Comparison of ENCODE assay signal across 8 cellular contexts in genomic region chr2:192195548-192196418, GRCh38. TPM values are rescaled to one million over a fixed set of nuclear protein-coding genes. Genes with fewer than 3 reads are reported as not detected.
DNase-seq lines count a peak whose midpoint lies in the region; ATAC-seq, FAIRE-seq and TF ChIP-seq lines count a peak whose summit lies in the region.

No MANE protein-coding gene starts in this region.

- H3K9ac ChIP-seq in GM12878 (ENCODE audit: control insufficient read depth, insufficient read depth, low read length), result no peak overlapping the region

- WGBS in GM12878 (ENCODE audit: insufficient coverage, insufficient replicate concordance, low lambda C conversion rate, missing lambda C conversion rate), result 15% methylated on average over 39 of the region's 44 CpGs
- WGBS in psoas muscle, 3 donors, result 1% methylated on average over 43 to 44 of the region's 44 CpGs

- TF ChIP-seq POLR2A in GM12878 (IDR thresholded peaks at IDR 0.05; ENCODE audit: low read depth, low read length), result no peak

- H3K4me3 ChIP-seq in AG04450 (ENCODE audit: low read depth, low read length) (peak overlapping the region; percentile 77), GM12878 (no peak overlapping the region), psoas muscle (peak overlapping the region; percentile 61)

- POLR2A ChIA-PET in AG04450 (lab: Yijun Ruan, JAX) (interaction anchor here (0.5 kb wide), 1 partner anchor 51 kb away, joined by 3 read pairs; no protein-coding TSS in a partner anchor), GM12878 (lab: Charles Lee) (no interaction called here)

- H3K9me3 ChIP-seq in AG04450 (ENCODE audit: control insufficient read depth, insufficient read depth, low read length) (no peaks in the 10 kb centered on the region), GM12878 (replicated peaks; ENCODE audit: control insufficient read depth, insufficient read depth, low read length) (no peaks in the 10 kb centered on the region), psoas muscle (no peaks in the 10 kb centered on the region)

- H3K36me3 ChIP-seq in GM12878 (ENCODE audit: control insufficient read depth in 2 of 2, insufficient read depth in 2 of 2, low read length in 1 of 2), result no peaks in the 10 kb centered on the region
- no peaks in the 10 kb centered on the region for H3K36me3 ChIP-seq in psoas muscle (ENCODE audit: insufficient read depth in 1 of 2, low read depth in 1 of 2)

- H3K27me3 ChIP-seq in AG04450 (ENCODE audit: control insufficient read depth, insufficient read depth, low read length) (peaks cover 3% of the 10 kb centered on the region), GM12878 (replicated peaks in 1 of 2; ENCODE audit: control insufficient read depth in 2 of 2, insufficient read depth in 2 of 2, low read length in 1 of 2) (peaks cover 21 to 22% of the 10 kb centered on the region in 2 experiments), psoas muscle (ENCODE audit: insufficient read depth in 3 of 3, low read length in 2 of 3) (peaks cover 0 to 75% (median 21%) of the 10 kb centered on the region in 3 donors)

- FAIRE-seq in GM12878 (lab: Jason Lieb, UNC), result no peak

- ATAC-seq in GM19035 (IDR thresholded peaks at IDR 0.05; ENCODE audit: unreplicated experiment) (peak; percentile 37), GM12878 (peak; percentile 21), psoas muscle (peak in 2 of 4 donors; percentile 14 to 32), GM18861 (IDR thresholded peaks at IDR 0.05; ENCODE audit: unreplicated experiment) (no peak)

- SMC1A ChIA-PET in GM12878 (lab: Charles Lee; ENCODE audit: uncharacterized antibody, unreplicated experiment), result no interaction called here

- no peak overlapping the region for H3K27ac ChIP-seq in AG04450 (ENCODE audit: low read depth, low read length)
- H3K27ac ChIP-seq in GM12878 (ENCODE audit: control insufficient read depth, insufficient read depth), result no peak overlapping the region
- no peak overlapping the region for H3K27ac ChIP-seq in psoas muscle

- RAD21 ChIA-PET in GM12878 (lab: Charles Lee; ENCODE audit: unreplicated experiment), result no interaction called here

- TF ChIP-seq RAD21 in GM12878 (IDR thresholded peaks at IDR 0.05; ENCODE audit: insufficient read depth, low read depth, low read length), result no peak

- no peaks in the 10 kb centered on the region for H3K79me2 ChIP-seq in GM12878 (ENCODE audit: control insufficient read depth, insufficient read depth, low read length)

- H3K4me1 ChIP-seq in GM12878 (ENCODE audit: control insufficient read depth, insufficient read depth, low read length) (no peaks in the 10 kb centered on the region), psoas muscle (no peaks in the 10 kb centered on the region)

- in situ Hi-C loops in GM12878 (cut with MboI), result no loop called here

- no peak overlapping the region; the same call in 1 of the 2 replicates for H2AFZ ChIP-seq in GM12878 (ENCODE audit: control insufficient read depth, low read depth, low read length)

- no peak for TF ChIP-seq EP300 in GM12878 (IDR thresholded peaks at IDR 0.05; ENCODE audit: borderline replicate concordance in 1 of 2, control insufficient read depth in 1 of 2, low read depth in 2 of 2, low read length in 2 of 2)

- BruUV-seq in GM12878 (replicated peaks; lab: Mats Ljungman, UMichigan), result no TSS peak

- peak overlapping the region; percentile 41 for H3K4me2 ChIP-seq in GM12878 (ENCODE audit: control insufficient read depth, insufficient read depth)

- CTCF ChIA-PET in AG04450 (lab: Charles Lee), result interaction anchor here (0.5 to 3.5 kb wide), 6 partner anchors 33 to 652 kb away, joined by 3 to 16 read pairs (median 6); no protein-coding TSS in a partner anchor
- CTCF ChIA-PET in GM12878 (lab: Yijun Ruan, JAX), result interaction anchor here (1.2 kb wide), 1 partner anchor 384 kb away, joined by 3 read pairs; no protein-coding TSS in a partner anchor

- DNase-seq in AG04450 (ENCODE audit: low read depth, low spot score) (no peak), LHCN-M2 (ENCODE audit: low read depth) (peak; percentile 45), GM12878 (ENCODE audit: low read depth, low spot score) (no peak), hippocampal formation (lab: John Stamatoyannopoulos, UW) (peak; percentile 57 to 65), psoas muscle (peak; percentile 13 to 44), SW480 (ENCODE audit: low spot score) (no peak)

- H4K20me1 ChIP-seq in GM12878 (ENCODE audit: control insufficient read depth, insufficient read depth), result no peaks in the 10 kb centered on the region

- intact Hi-C loops in GM12878 (cut with micrococcal nuclease; ENCODE audit: unreplicated experiment), result no loop called here
- intact Hi-C loops in psoas muscle (cut with DNase I), result no loop called here

- TF ChIP-seq CTCF in AG04450 (IDR thresholded peaks at IDR 0.05; ENCODE audit: low read depth, low read length) (no peak), GM12878 (IDR thresholded peaks at IDR 0.05 in 2 of 3, conservative IDR thresholded peaks at IDR 0.05 in 1 of 3; ENCODE audit: control insufficient read depth in 2 of 3, extremely low read depth in 1 of 3, insufficient read depth in 1 of 3, low read depth in 3 of 3, low read length in 3 of 3) (no peak), psoas muscle (IDR thresholded peaks at IDR 0.05) (no peak)

TF ChIP-seq in GM12878, 131 proteins besides CTCF, POLR2A, EP300 and RAD21:
- TF ChIP-seq EZH2 (IDR thresholded peaks at IDR 0.05; ENCODE audit: borderline replicate concordance, control insufficient read depth, low read depth, low read length) (peak; percentile 84; the same call in 1 of the 2 replicates), SUZ12 (IDR thresholded peaks at IDR 0.05; ENCODE audit: unreplicated experiment) (peak; percentile 96), ZBTB4 (CRISPR knock-in tag; IDR thresholded peaks at IDR 0.05) (no peak)

RNA-seq across cellular contexts. Expression of gene TMEFF2, which starts 1.1 kb away (rescaled TPM):
- polyA plus RNA-seq in AG04450 (2011; rRNA removed), result 3.4 and 4.1 TPM in 2 replicates
- 1.8 and 2.0 TPM in 2 replicates for polyA minus RNA-seq in AG04450 (2011; rRNA and poly(A)+ RNA removed)
- 64.1 and 72.6 TPM in 2 replicates for total RNA-seq in LHCN-M2 (2014; rRNA removed)
- polyA plus RNA-seq in LHCN-M2 (2012), result 27.8 TPM
- not detected in 2 replicates for total RNA-seq in GM12878 (2013; cell fraction: nucleolus; rRNA removed)
- not detected in 2 replicates for total RNA-seq in GM12878 (2014; rRNA removed)
- total RNA-seq in GM12878 (2014; rRNA removed; fragmentation: Illumina TruSeq; extraction: Trizol), result not detected in 2 replicates
- total RNA-seq in GM12878 (2021), result not detected in 2 replicates
- not detected for polyA plus RNA-seq in GM12878 (2011; ENCODE audit: low read depth)
- not detected in 2 replicates for polyA plus RNA-seq in GM12878 (2011; rRNA removed)
- not detected in 2 replicates for polyA plus RNA-seq in GM12878 (2011; cell fraction: cytosol; rRNA removed)
- polyA plus RNA-seq in GM12878 (2011; cell fraction: nucleus; rRNA removed), result not detected in 2 replicates
- not detected in 2 replicates for polyA plus RNA-seq in GM12878 (2012)
- polyA plus RNA-seq in GM12878 (2014; fragmentation: Illumina TruSeq; extraction: Trizol), result not detected in 2 replicates
- not detected for polyA plus RNA-seq in GM12878 (2014; fragmentation: Nextera tagmentation; extraction: Ambion mirVana)
- not detected in 2 replicates for polyA plus RNA-seq in GM12878 (2014; rRNA removed)
- polyA plus RNA-seq in GM12878 (2016; fragmentation: Nextera tagmentation; extraction: Ambion mirVana), result not detected
- polyA minus RNA-seq in GM12878 (2011; rRNA and poly(A)+ RNA removed), result not detected in 2 replicates
- not detected in 2 replicates for polyA minus RNA-seq in GM12878 (2011; cell fraction: cytosol; rRNA and poly(A)+ RNA removed)
- polyA minus RNA-seq in GM12878 (2011; cell fraction: nucleus; rRNA and poly(A)+ RNA removed), result not detected in 2 replicates
- total RNA-seq in psoas muscle, result under 1 TPM in 1 of 4 donors, not detected in 3; 0.47 TPM
- under 1 TPM in 2 of 3 donors, not detected in 1; 0.07 to 0.16 TPM for polyA plus RNA-seq in psoas muscle

Comparison
In these comparisons a context has a peak if more than half of its experiments do, and no peak if none do; other contexts are left out.
1. DNase-seq: peak in LHCN-M2 (single experiment), hippocampal formation (2 of 2) and psoas muscle (2 of 2); none in AG04450 (single experiment), GM12878 (single experiment) and SW480 (single experiment).
2. RNA of gene TMEFF2, which starts 1.1 kb away (total RNA-seq): 64.1 to 72.6 TPM in LHCN-M2; 0.47 TPM in psoas muscle and not detected in GM12878; every median in the first group is over 10 times any median in the second.